ENCODE assay signal across 8 cellular contexts in the genomic region with DNA sequence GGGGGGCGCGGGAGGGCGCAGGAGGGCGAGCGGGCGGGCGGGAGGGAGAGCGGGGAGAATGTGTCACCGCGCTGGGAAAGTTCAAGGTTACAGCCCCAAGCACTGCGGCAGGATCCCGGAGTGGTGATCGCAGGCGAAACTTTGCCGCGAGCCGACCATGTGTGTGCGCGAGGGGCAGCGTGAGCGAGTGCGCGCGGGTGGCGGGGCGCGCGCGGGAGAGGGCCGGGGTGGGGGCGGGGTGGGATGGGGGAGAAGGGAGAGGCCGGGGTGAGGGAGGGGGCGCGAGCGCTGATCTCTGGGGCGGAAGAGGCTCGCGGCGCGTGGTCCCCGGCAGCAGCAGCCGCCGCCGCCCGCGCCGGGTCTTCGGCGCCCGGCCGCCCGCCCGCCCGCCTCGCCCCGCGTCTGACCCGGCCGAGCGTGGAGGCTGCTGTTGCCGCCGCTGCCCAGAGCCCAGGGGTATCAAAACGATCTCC. TPM values are rescaled to one million over a fixed set of nuclear protein-coding genes. Genes with fewer than 3 reads are reported as not detected.
DNase-seq lines count a peak whose midpoint lies in the region; ATAC-seq and TF ChIP-seq lines count a peak whose summit lies in the region.

A gene (minus strand): TSS at position 191 of the 473 bp plus-strand sequence. CDS start 630 bp downstream, outside the sequence.

- TF ChIP-seq CTCF in brain microvascular endothelial cell (IDR thresholded peaks at IDR 0.05; ENCODE audit: low read depth, low read length, missing control alignments) = no peak

- H3K27me3 ChIP-seq in brain microvascular endothelial cell (replicated peaks) = no peaks in the 10 kb centered on the region

- H3K4me3 ChIP-seq in brain microvascular endothelial cell (ENCODE audit: low read depth, low read length) = peak within 1 kb of the TSS; percentile 73
- H3K4me3 ChIP-seq in iPS-18c (ENCODE audit: insufficient read depth, low read depth, low read length) = peak within 1 kb of the TSS; percentile 73
- H3K4me3 ChIP-seq in skeletal muscle cell (ENCODE audit: low read depth, low read length) = peak within 1 kb of the TSS; percentile 91

- in situ Hi-C loops in brain microvascular endothelial cell (cut with HindIII; ENCODE audit: low pct_ligation_motif_present, low sequenced_read_pairs) (no loop called here), G401 (cut with HindIII; ENCODE audit: low sequenced_read_pairs) (no loop called here)

- H3K36me3 ChIP-seq in brain microvascular endothelial cell (replicated peaks) = no peaks in the 10 kb centered on the region

- H3K27ac ChIP-seq in brain microvascular endothelial cell = peak within 1 kb of the TSS; percentile 88

- DNase-seq in NCI-H1417 (lab: John Stamatoyannopoulos, UW) = peak; percentile 31 to 76 (median 71)
- DNase-seq in NCI-H1417 treated with DMSO at 0.1 percent for 48 hours (lab: John Stamatoyannopoulos, UW) = no peak
- peak; percentile 74 for DNase-seq in NCI-H345 (lab: John Stamatoyannopoulos, UW)
- peak; percentile 44 for DNase-seq in brain microvascular endothelial cell
- no peak for DNase-seq in skeletal muscle cell (ENCODE audit: low read depth)
- no peak for DNase-seq in G401 (ENCODE audit: low spot score)

- no peaks in the 10 kb centered on the region for H3K9me3 ChIP-seq in iPS-18c (ENCODE audit: control insufficient read depth, insufficient read depth, low read length)

- no peak for ATAC-seq in HG02885 (IDR thresholded peaks at IDR 0.05; ENCODE audit: poor library complexity, unreplicated experiment)

RNA-seq across cellular contexts. Expression of the gene that starts here (rescaled TPM):
- total RNA-seq in G401 (2014; rRNA removed; shearing (Covaris generic)) = not detected in 2 replicates

Comparison
In these comparisons a context has a peak if more than half of its experiments do, and no peak if none do; other contexts are left out.
1. DNase-seq: peak in NCI-H1417 (3 of 3), NCI-H345 (single experiment) and brain microvascular endothelial cell (single experiment); none in NCI-H1417 treated with DMSO at 0.1 percent for 48 hours (single experiment), skeletal muscle cell (single experiment) and G401 (single experiment).
2. Peak in every context shown above with its lines, with median percentiles within 50 percentile points of each other: H3K4me3 ChIP-seq.